In genomic region chr9:107703651-107704050, GRCh38 we compare ENCODE assay signal across 20 cellular contexts.
DNase-seq lines count a peak whose midpoint lies in the region; ATAC-seq, FAIRE-seq and TF ChIP-seq lines count a peak whose summit lies in the region.
"Had no signal": no experiment of that assay in that cellular context is flagged by ENCODE, and none has a peak within 500 bp of the region (broad histone marks: within the 10 kb centered on the region; RNA-seq: fewer than 3 reads in every experiment).

No MANE protein-coding gene starts in this region.

- no peak overlapping the region for H3K4me3 Mint-ChIP-seq in activated CD8-positive, alpha-beta T cell treated with anti-CD3 and anti-CD28 coated beads for 36 hours
- H3K4me3 Mint-ChIP-seq: B cell; CD8-positive, alpha-beta T cell had no signal

- no peaks in the 10 kb centered on the region for H3K36me3 ChIP-seq in hepatocyte (replicated peaks; ENCODE audit: insufficient read depth, low read depth)
- no peaks in the 10 kb centered on the region for H3K36me3 ChIP-seq in mucosa of descending colon (ENCODE audit: low read depth)
- H3K36me3 ChIP-seq: BLaER1 treated with 17β-estradiol and CSF1 and Interleukin-3, amounts not matched to agents 10 nM and 100 nM; HAP-1 had no signal

- TF ChIP-seq CTCF in hepatocyte (IDR thresholded peaks at IDR 0.05; ENCODE audit: poor library complexity), result no peak
- TF ChIP-seq CTCF in mucosa of descending colon (IDR thresholded peaks at IDR 0.05), result no peak
- no peak for TF ChIP-seq CTCF in activated CD8-positive, alpha-beta T cell treated with anti-CD3 and anti-CD28 coated beads for 36 hours (IDR thresholded peaks at IDR 0.05)

- DNase-seq in left ventricle myocardium superior (no peak), cardiac septum (ENCODE audit: low spot score) (no peak), hepatocyte (ENCODE audit: low spot score) (peak; percentile 51), mucosa of descending colon (no peak), RCC 7860 (ENCODE audit: low spot score) (no peak), HK-2 (ENCODE audit: unreplicated experiment) (no peak)
- DNase-seq in activated CD8-positive, alpha-beta T cell treated with anti-CD3 and anti-CD28 coated beads for 36 hours, result no peak
- DNase-seq: 8988T; CD8-positive, alpha-beta T cell; DMS 273 treated with DMSO at 0.1 percent for 48 hours; DMS53; DND-41; GM23248 had no signal

- H3K4me3 ChIP-seq in hepatocyte (no peak overlapping the region), mucosa of descending colon (no peak overlapping the region)
- H3K4me3 ChIP-seq: BLaER1 treated with 17β-estradiol and CSF1 and Interleukin-3, amounts not matched to agents 10 nM and 100 nM; GM23248; HAP-1 had no signal

- no peaks in the 10 kb centered on the region for H3K27me3 ChIP-seq in hepatocyte
- H3K27me3 ChIP-seq: BLaER1 treated with 17β-estradiol and CSF1 and Interleukin-3, amounts not matched to agents 10 nM and 100 nM had no signal

- H3K9me3 ChIP-seq in hepatocyte (ENCODE audit: low read depth) (no peaks in the 10 kb centered on the region), mucosa of descending colon (no peaks in the 10 kb centered on the region)
- H3K9me3 ChIP-seq: HAP-1 had no signal

- no peaks in the 10 kb centered on the region for H3K9me3 Mint-ChIP-seq in activated CD8-positive, alpha-beta T cell treated with anti-CD3 and anti-CD28 coated beads for 36 hours
- H3K9me3 Mint-ChIP-seq: CD8-positive, alpha-beta T cell had no signal

- no peak overlapping the region for H3K27ac Mint-ChIP-seq in activated CD8-positive, alpha-beta T cell treated with anti-CD3 and anti-CD28 coated beads for 36 hours
- H3K27ac Mint-ChIP-seq: B cell; CD8-positive, alpha-beta T cell had no signal

- no peaks in the 10 kb centered on the region for H3K36me3 Mint-ChIP-seq in activated CD8-positive, alpha-beta T cell treated with anti-CD3 and anti-CD28 coated beads for 36 hours (ENCODE audit: low read depth)
- H3K36me3 Mint-ChIP-seq: CD8-positive, alpha-beta T cell had no signal

- intact Hi-C loops in left ventricle myocardium superior (cut with micrococcal nuclease), result no loop called here
- intact Hi-C loops in cardiac septum (cut with DNase I), result no loop called here
- intact Hi-C loops in mucosa of descending colon (cut with DNase I, micrococcal nuclease), result no loop called here
- intact Hi-C loops in activated CD8-positive, alpha-beta T cell treated with anti-CD3 and anti-CD28 coated beads for 36 hours (cut with micrococcal nuclease), result no loop called here

- H3K4me1 ChIP-seq in hepatocyte (ENCODE audit: insufficient read depth) (peaks cover 16% of the 10 kb centered on the region), mucosa of descending colon (ENCODE audit: low read depth) (peaks cover 3% of the 10 kb centered on the region)

- H3K9me2 ChIP-seq in hepatocyte (replicated peaks; ENCODE audit: insufficient read depth), result no peaks in the 10 kb centered on the region

- no peak overlapping the region for H2AFZ ChIP-seq in hepatocyte
- H2AFZ ChIP-seq: GM23248 had no signal

- FAIRE-seq in RCC 7860 (lab: Jason Lieb, UNC), result no peak
- FAIRE-seq: G401.6, GM12891 had no signal

- peak; percentile 50 for ATAC-seq in left ventricle myocardium superior
- peak; percentile 79 for ATAC-seq in mucosa of descending colon
- ATAC-seq in GM19023 (IDR thresholded peaks at IDR 0.05; ENCODE audit: unreplicated experiment), result no peak
- no peak for ATAC-seq in activated CD8-positive, alpha-beta T cell treated with anti-CD3 and anti-CD28 coated beads for 36 hours
- ATAC-seq: CD8-positive, alpha-beta T cell had no signal

- H3K4me2 ChIP-seq in hepatocyte, result no peak overlapping the region

- H4K20me1 ChIP-seq in hepatocyte (ENCODE audit: insufficient read depth, poor library complexity, severe bottlenecking), result no peaks in the 10 kb centered on the region
- H4K20me1 ChIP-seq: BLaER1 treated with 17β-estradiol and CSF1 and Interleukin-3, amounts not matched to agents 10 nM and 100 nM had no signal

- peak overlapping the region; percentile 55 for H3K27ac ChIP-seq in hepatocyte
- H3K27ac ChIP-seq: BLaER1 treated with 17β-estradiol and CSF1 and Interleukin-3, amounts not matched to agents 10 nM and 100 nM; GM23248; HL-60 had no signal

- no peaks in the 10 kb centered on the region for H3K79me2 ChIP-seq in hepatocyte

- no peaks in the 10 kb centered on the region for H3K4me1 Mint-ChIP-seq in activated CD8-positive, alpha-beta T cell treated with anti-CD3 and anti-CD28 coated beads for 36 hours (ENCODE audit: low read depth)
- H3K4me1 Mint-ChIP-seq: B cell had no signal

- peaks cover 4% of the 10 kb centered on the region for H3K27me3 Mint-ChIP-seq in activated CD8-positive, alpha-beta T cell treated with anti-CD3 and anti-CD28 coated beads for 36 hours

- CTCF ChIA-PET in activated CD8-positive, alpha-beta T cell treated with anti-CD3 and anti-CD28 coated beads for 36 hours (lab: Charles Lee), result no interaction called here

- POLR2A ChIA-PET in activated CD8-positive, alpha-beta T cell treated with anti-CD3 and anti-CD28 coated beads for 36 hours (lab: Charles Lee), result no interaction called here

Comparison
In these comparisons a context has a peak if more than half of its experiments do, and no peak if none do; other contexts are left out.
1. ATAC-seq: peak in left ventricle myocardium superior (single experiment) and mucosa of descending colon (single experiment); none in GM19023 (single experiment) and activated CD8-positive, alpha-beta T cell treated with anti-CD3 and anti-CD28 coated beads for 36 hours (single experiment).